In genomic region chr6:108558372-108559096, GRCh38 we compare ENCODE assay signal across 8 cellular contexts. TPM values are rescaled to one million over a fixed set of nuclear protein-coding genes. Genes with fewer than 3 reads are reported as not detected.
DNase-seq lines count a peak whose midpoint lies in the region; ATAC-seq and TF ChIP-seq lines count a peak whose summit lies in the region.

No MANE protein-coding gene starts in this region.

- peaks cover 2 to 8% of the 10 kb centered on the region in 2 donors for H3K27me3 Mint-ChIP-seq in CD8-positive, alpha-beta memory T cell
- peaks cover 31% of the 10 kb centered on the region for H3K27me3 Mint-ChIP-seq in endodermal cell (ENCODE audit: insufficient read depth)

- POLR2A ChIA-PET in CD8-positive, alpha-beta memory T cell (lab: Charles Lee) = interaction anchor here (0.6 to 3.8 kb wide), 13 partner anchors 24 to 1099 kb away, joined by 3 to 48 read pairs (median 4); partner anchors contain the start of genes ARMC2, CD164, CEP57L1 and PDSS2

- TF ChIP-seq CTCF in endodermal cell (conservative IDR thresholded peaks at IDR 0.05) = no peak

- peaks cover 26% of the 10 kb centered on the region for H3K4me1 ChIP-seq in CD8-positive, alpha-beta memory T cell (ENCODE audit: insufficient read depth, low read length)
- peaks cover 17% of the 10 kb centered on the region for H3K4me1 ChIP-seq in HUES48 (ENCODE audit: control insufficient read depth, insufficient read depth, low read length)
- H3K4me1 ChIP-seq in NT2/D1 (ENCODE audit: insufficient read depth, insufficient read length) = no peaks in the 10 kb centered on the region
- no peaks in the 10 kb centered on the region for H3K4me1 ChIP-seq in endodermal cell (ENCODE audit: control insufficient read depth, insufficient read depth, low read length)

- peak overlapping the region; percentile 96 to 100 (median 98) for H3K4me3 Mint-ChIP-seq in CD8-positive, alpha-beta memory T cell
- peak overlapping the region; percentile 87 for H3K4me3 Mint-ChIP-seq in endodermal cell

- peaks cover 21 to 27% (median 21%) of the 10 kb centered on the region in 3 donors for H3K4me1 Mint-ChIP-seq in CD8-positive, alpha-beta memory T cell
- H3K4me1 Mint-ChIP-seq in endodermal cell = peaks cover 17% of the 10 kb centered on the region

- H3K9me3 Mint-ChIP-seq in CD8-positive, alpha-beta memory T cell = no peaks in the 10 kb centered on the region
- no peaks in the 10 kb centered on the region for H3K9me3 Mint-ChIP-seq in endodermal cell

- DNase-seq in CD8-positive, alpha-beta memory T cell = peak; percentile 95 to 99 (median 97)
- DNase-seq in NT2/D1 (ENCODE audit: low read depth, low spot score) = peak; percentile 92
- DNase-seq in activated CD8-positive, alpha-beta memory T cell treated with anti-CD3 and anti-CD28 coated beads, Interleukin-2, amount 50 U/mL, for 4 hours = peak; percentile 96
- DNase-seq in endodermal cell = peak; percentile 99
- DNase-seq in mesenteric fat pad (ENCODE audit: low spot score) = peak; percentile 99
- peak; percentile 93 for DNase-seq in stimulated activated CD8-positive, alpha-beta memory T cell treated with anti-CD3 and anti-CD28 coated beads, Interleukin-12 subunit alpha, Interleukin-12 subunit beta, amount 100 ng/mL, for 4 hours (ENCODE audit: low read depth)

- peak; percentile 62 for ATAC-seq in GM21423 (IDR thresholded peaks at IDR 0.05; ENCODE audit: unreplicated experiment)

- H3K27ac ChIP-seq in CD8-positive, alpha-beta memory T cell (ENCODE audit: low read depth, low read length) = peak overlapping the region; percentile 99
- H3K27ac ChIP-seq in HUES48 (ENCODE audit: low read depth, low read length) (peak overlapping the region; percentile 97), endodermal cell (ENCODE audit: low read depth, low read length) (peak overlapping the region; percentile 99)

- CTCF ChIA-PET in CD8-positive, alpha-beta memory T cell (lab: Charles Lee) = interaction anchor here (0.9 to 2.8 kb wide), 10 partner anchors 16 to 535 kb away, joined by 3 to 17 read pairs (median 4); partner anchors contain the start of genes ARMC2 and SESN1

- H3K4me3 ChIP-seq in CD8-positive, alpha-beta memory T cell (ENCODE audit: low read length) = peak overlapping the region; percentile 80
- H3K4me3 ChIP-seq in HUES48 (ENCODE audit: low read depth, low read length) (peak overlapping the region; percentile 77), NT2/D1 (ENCODE audit: insufficient read length, low read depth) (peak overlapping the region; percentile 75), endodermal cell (ENCODE audit: low read length) (peak overlapping the region; percentile 93)

- peak overlapping the region; percentile 98 to 100 (median 99) for H3K27ac Mint-ChIP-seq in CD8-positive, alpha-beta memory T cell
- peak overlapping the region; percentile 96 for H3K27ac Mint-ChIP-seq in endodermal cell

- H3K9ac ChIP-seq in HUES48 (ENCODE audit: low read depth, low read length) (peak overlapping the region; percentile 79), NT2/D1 (ENCODE audit: insufficient read length, low read depth) (peak overlapping the region; percentile 72), endodermal cell (ENCODE audit: extremely low read depth, low read length, poor library complexity, severe bottlenecking) (peak overlapping the region; percentile 86)

- H3K9me3 ChIP-seq in CD8-positive, alpha-beta memory T cell (ENCODE audit: low read length) = no peaks in the 10 kb centered on the region
- no peaks in the 10 kb centered on the region for H3K9me3 ChIP-seq in HUES48 (ENCODE audit: control insufficient read depth, insufficient read depth, low read length)
- H3K9me3 ChIP-seq in NT2/D1 (ENCODE audit: insufficient read depth, low read length) = no peaks in the 10 kb centered on the region
- H3K9me3 ChIP-seq in endodermal cell (ENCODE audit: control insufficient read depth, low read length) = no peaks in the 10 kb centered on the region

- no peaks in the 10 kb centered on the region for H3K36me3 ChIP-seq in CD8-positive, alpha-beta memory T cell (ENCODE audit: insufficient read depth, low read length)
- H3K36me3 ChIP-seq in HUES48 (ENCODE audit: control insufficient read depth, insufficient read depth, low read length) = no peaks in the 10 kb centered on the region
- no peaks in the 10 kb centered on the region for H3K36me3 ChIP-seq in NT2/D1 (ENCODE audit: insufficient read depth, insufficient read length, low read length)
- H3K36me3 ChIP-seq in endodermal cell (ENCODE audit: control insufficient read depth, insufficient read depth, low read length) = no peaks in the 10 kb centered on the region

- WGBS in endodermal cell (ENCODE audit: insufficient coverage in 1 of 2, insufficient read length in 1 of 2), 2 experiments = 0 to 2% methylated on average over 14 to 57 of the region's 58 CpGs

- H3K27me3 ChIP-seq in CD8-positive, alpha-beta memory T cell (ENCODE audit: insufficient read depth, low read length, poor library complexity, severe bottlenecking) = no peaks in the 10 kb centered on the region
- peaks cover 46% of the 10 kb centered on the region for H3K27me3 ChIP-seq in HUES48 (ENCODE audit: control insufficient read depth, insufficient read depth, low read length)
- peaks cover 29% of the 10 kb centered on the region for H3K27me3 ChIP-seq in NT2/D1 (ENCODE audit: insufficient read depth, insufficient read length)
- peaks cover 39% of the 10 kb centered on the region for H3K27me3 ChIP-seq in endodermal cell (ENCODE audit: control insufficient read depth, insufficient read depth, low read length, poor library complexity, severe bottlenecking)

- H3K36me3 Mint-ChIP-seq in CD8-positive, alpha-beta memory T cell = peaks cover 0 to 25% (median 3%) of the 10 kb centered on the region in 3 donors
- no peaks in the 10 kb centered on the region for H3K36me3 Mint-ChIP-seq in endodermal cell (ENCODE audit: low read depth)

RNA-seq across cellular contexts. Expression of gene FOXO3, which starts 2.2 kb away (rescaled TPM):
- 10 to 100 TPM; 14.1 to 15.0 TPM for total RNA-seq in CD8-positive, alpha-beta memory T cell
- polyA plus RNA-seq in CD8-positive, alpha-beta memory T cell = 31.1 TPM
- total RNA-seq in endodermal cell (10 to 100 TPM; 16.4 to 20.3 TPM), mesenteric fat pad (94.0 TPM)
- 15.0 TPM for polyA plus RNA-seq in endodermal cell (2013, experiment 1 of 2)
- 14.8 TPM for polyA plus RNA-seq in endodermal cell (2013, experiment 2 of 2)

Comparison
In these comparisons a context has a peak if more than half of its experiments do, and no peak if none do; other contexts are left out.
1. Peak in every context shown above with its lines: DNase-seq, ATAC-seq, H3K4me3 ChIP-seq and H3K27ac ChIP-seq.